13 cellular contexts compared by ENCODE assay signal in genomic region chr5:128241071-128241695, GRCh38.
"Had no signal": no experiment of that assay in that cellular context is flagged by ENCODE, and none has a peak within 500 bp of the region (broad histone marks: within the 10 kb centered on the region; RNA-seq: fewer than 3 reads in every experiment).

No MANE protein-coding gene starts in this region.

- H3K4me1 ChIP-seq: heart left ventricle, left lung, stomach, uterus had no signal

- H3K4me1 Mint-ChIP-seq: activated naive CD4-positive, alpha-beta T cell treated with anti-CD3 and anti-CD28 coated beads, Interleukin-2, amount 10 ng/mL, durations not matched to agents 7 days and 5 days had no signal

- H3K36me3 ChIP-seq: heart left ventricle, left lung, sigmoid colon, stomach, uterus had no signal

- H3K4me3 Mint-ChIP-seq: activated naive CD4-positive, alpha-beta T cell treated with anti-CD3 and anti-CD28 coated beads, Interleukin-2, amount 10 ng/mL, durations not matched to agents 7 days and 5 days; brain; T-helper 1 cell treated with Interleukin-12 subunit alpha and Interleukin-12 subunit beta and Interleukin-4 antibody, amounts not matched to agents 30 μg/mL and 1 μg/mL, for 36 hours; WTC11 had no signal

- H3K9me3 Mint-ChIP-seq: activated naive CD4-positive, alpha-beta T cell treated with anti-CD3 and anti-CD28 coated beads, Interleukin-2, amount 10 ng/mL, durations not matched to agents 7 days and 5 days; brain; T-helper 1 cell treated with Interleukin-12 subunit alpha and Interleukin-12 subunit beta and Interleukin-4 antibody, amounts not matched to agents 30 μg/mL and 1 μg/mL, for 36 hours had no signal

- H3K27ac ChIP-seq: heart left ventricle, left lung, sigmoid colon, stomach, uterus had no signal

- H3K9me3 ChIP-seq: heart left ventricle, left lung, sigmoid colon, stomach, uterus had no signal

- ATAC-seq: heart left ventricle, left lung, WTC11 had no signal

- H3K27me3 Mint-ChIP-seq: activated naive CD4-positive, alpha-beta T cell treated with anti-CD3 and anti-CD28 coated beads, Interleukin-2, amount 10 ng/mL, durations not matched to agents 7 days and 5 days had no signal

- H3K27ac Mint-ChIP-seq: activated naive CD4-positive, alpha-beta T cell treated with anti-CD3 and anti-CD28 coated beads, Interleukin-2, amount 10 ng/mL, durations not matched to agents 7 days and 5 days; T-helper 1 cell treated with Interleukin-12 subunit alpha and Interleukin-12 subunit beta and Interleukin-4 antibody, amounts not matched to agents 30 μg/mL and 1 μg/mL, for 36 hours; WTC11 had no signal

- H3K27me3 ChIP-seq: left lung, sigmoid colon, stomach, uterus had no signal

- H3K4me3 ChIP-seq: heart left ventricle, left lung, sigmoid colon, stomach, uterus had no signal

- DNase-seq: activated CD4-positive, alpha-beta T cell treated with anti-CD3 and anti-CD28 coated beads for 48 hours; activated CD8-positive, alpha-beta memory T cell treated with anti-CD3 and anti-CD28 coated beads for 24 hours; activated naive CD4-positive, alpha-beta T cell treated with anti-CD3 and anti-CD28 coated beads, Interleukin-2, amount 10 ng/mL, durations not matched to agents 7 days and 5 days; dermis blood vessel endothelial cell; heart left ventricle; left lung; mesenchymal stem cell; sigmoid colon; stomach; uterus had no signal

- H3K36me3 Mint-ChIP-seq: activated naive CD4-positive, alpha-beta T cell treated with anti-CD3 and anti-CD28 coated beads, Interleukin-2, amount 10 ng/mL, durations not matched to agents 7 days and 5 days; brain; WTC11 had no signal
